Comparison of ENCODE assay signal across 1 cellular context in genomic region chr7:137948083-137948844, GRCh38.
TF ChIP-seq lines count a peak whose summit lies in the region.

No MANE protein-coding gene starts in this region.

TF ChIP-seq in K562, 482 proteins besides CTCF, POLR2A, EP300 and RAD21:
- TF ChIP-seq E4F1 (CRISPR knock-in tag; IDR thresholded peaks at IDR 0.05; ENCODE audit: borderline replicate concordance), result 0 out of 2 replicates have a peak, but pooled peaks have one; percentile 28
- TF ChIP-seq ESRRA (IDR thresholded peaks at IDR 0.05; ENCODE audit: borderline replicate concordance, low read depth), result no peak
TF ChIP-seq in K562: peak in this region for 1.
